In genomic region chr4:40176602-40177001, GRCh38 we compare ENCODE assay signal across 20 cellular contexts. TPM values are rescaled to one million over a fixed set of nuclear protein-coding genes. Genes with fewer than 3 reads are reported as not detected.
DNase-seq lines count a peak whose midpoint lies in the region; ATAC-seq and TF ChIP-seq lines count a peak whose summit lies in the region.
"Had no signal": no experiment of that assay in that cellular context is flagged by ENCODE, and none has a peak within 500 bp of the region (broad histone marks: within the 10 kb centered on the region; RNA-seq: fewer than 3 reads in every experiment).

No MANE protein-coding gene starts in this region.

- H3K9me3 ChIP-seq in trophoblast cell (ENCODE audit: insufficient read depth, low read depth, low read length) (no peaks in the 10 kb centered on the region), HAP-1 (no peaks in the 10 kb centered on the region)

- CTCF ChIA-PET in WTC11 (lab: Charles Lee) = interaction anchor here (1.0 kb wide), 1 partner anchor 12 kb away, joined by 3 read pairs; no protein-coding TSS in a partner anchor

- no peak overlapping the region for H3K4ac ChIP-seq in trophoblast cell (ENCODE audit: low read depth, low read length)

- DNase-seq in H7 (peak; percentile 52), WTC11 (ENCODE audit: low spot score) (peak; percentile 54), glutamatergic neuron (no peak), trophoblast cell (no peak), HAP-1 (ENCODE audit: low spot score in 2 of 2) (no peak)
- DNase-seq: Calu3, hippocampal formation, left ventricle myocardium superior, NCI-H1930, NCI-H524 treated with DMSO at 0.1 percent for 48 hours, PC-9 had no signal

- H2BK5ac ChIP-seq in trophoblast cell (ENCODE audit: low read depth, low read length, poor library complexity) = no peak overlapping the region

- no peak overlapping the region for H2AK5ac ChIP-seq in trophoblast cell (ENCODE audit: low read length)

- H2BK120ac ChIP-seq in trophoblast cell (ENCODE audit: insufficient read depth, low read length, poor library complexity) = no peak overlapping the region

- H3K36me3 ChIP-seq in H7 (replicated peaks; ENCODE audit: control insufficient read depth, insufficient read depth, low read length) (no peaks in the 10 kb centered on the region), trophoblast cell (ENCODE audit: control insufficient read depth in 1 of 2, insufficient read depth in 2 of 2, low read length in 2 of 2) (no peaks in the 10 kb centered on the region), HAP-1 (replicated peaks) (no peaks in the 10 kb centered on the region)

- no peak overlapping the region for H3K18ac ChIP-seq in trophoblast cell (ENCODE audit: low read length)

- POLR2A ChIA-PET in WTC11 (lab: Charles Lee) = no interaction called here

- no peak overlapping the region for H3K14ac ChIP-seq in trophoblast cell (ENCODE audit: low read length)

- H3K9ac ChIP-seq in trophoblast cell (ENCODE audit: low read length) = no peak overlapping the region

- no peak for TF ChIP-seq CTCF in WTC11 (IDR thresholded peaks at IDR 0.05)
- TF ChIP-seq CTCF in glutamatergic neuron (IDR thresholded peaks at IDR 0.05; ENCODE audit: partially characterized antibody, unreplicated experiment) = no peak

- in situ Hi-C loops in HAP-1 (cut with MboI; ENCODE audit: low sequenced_read_pairs) = no loop called here

- no CpG with 5 or more reads among the region's 10 CpGs for WGBS in trophoblast cell (ENCODE audit: extremely low coverage, insufficient coverage, insufficient read length)

- H3K27ac ChIP-seq in trophoblast cell (ENCODE audit: low read depth, low read length) = no peak overlapping the region
- H3K27ac ChIP-seq: coronary artery, PC-9 had no signal

- H3K27ac Mint-ChIP-seq in WTC11 (peak overlapping the region; percentile 81), glutamatergic neuron (ENCODE audit: unreplicated experiment) (peak overlapping the region; percentile 11)
- H3K27ac Mint-ChIP-seq: B cell; natural killer cell treated with Interleukin-12 subunit alpha and Interleukin-12 subunit beta and Interleukin-15 and Interleukin-18, amount 100 ng/mL, for 72 hours had no signal

- H3K4me2 ChIP-seq in trophoblast cell (ENCODE audit: low read length) = no peak overlapping the region
- H3K4me2 ChIP-seq: PC-9 had no signal

- H3K4me1 ChIP-seq in trophoblast cell (ENCODE audit: control insufficient read depth in 1 of 2, insufficient read depth in 2 of 2, low read length in 2 of 2) (no peaks in the 10 kb centered on the region), HAP-1 (no peaks in the 10 kb centered on the region)

- H4K91ac ChIP-seq in trophoblast cell (ENCODE audit: low read depth, low read length) = no peak overlapping the region

- H3K4me3 ChIP-seq in H7 (ENCODE audit: insufficient read depth, low read depth, low read length) = no peak overlapping the region
- H3K4me3 ChIP-seq in trophoblast cell (ENCODE audit: low read depth, low read length) = no peak overlapping the region
- no peak overlapping the region for H3K4me3 ChIP-seq in HAP-1
- H3K4me3 ChIP-seq: coronary artery, PC-9 had no signal

- no peaks in the 10 kb centered on the region for H3K79me2 ChIP-seq in trophoblast cell (ENCODE audit: control insufficient read depth, insufficient read depth, low read length, poor library complexity)

- H3K79me1 ChIP-seq in trophoblast cell (ENCODE audit: low read length) = no peaks in the 10 kb centered on the region

- ATAC-seq in WTC11 (peak; percentile 94), HG02623 (IDR thresholded peaks at IDR 0.05; ENCODE audit: unreplicated experiment) (no peak), GM18502 (IDR thresholded peaks at IDR 0.05; ENCODE audit: poor library complexity, unreplicated experiment) (no peak), HG03460 (IDR thresholded peaks at IDR 0.05; ENCODE audit: unreplicated experiment) (no peak)
- ATAC-seq: esophagus mucosa; left ventricle myocardium superior; natural killer cell treated with Interleukin-12 subunit alpha and Interleukin-12 subunit beta and Interleukin-15 and Interleukin-18, amount 100 ng/mL, for 72 hours had no signal

- no peak overlapping the region for H4K8ac ChIP-seq in trophoblast cell (ENCODE audit: low read depth, low read length)

- peak overlapping the region; percentile 72 for H4K12ac ChIP-seq in trophoblast cell (ENCODE audit: low read depth, low read length)

- peak overlapping the region; percentile 58 for H2AFZ ChIP-seq in trophoblast cell (ENCODE audit: insufficient read depth, low read length, poor library complexity)
- H2AFZ ChIP-seq: PC-9 had no signal

- H3K4me3 Mint-ChIP-seq in WTC11 (no peak overlapping the region; the same call in 1 of the 2 replicates), glutamatergic neuron (ENCODE audit: unreplicated experiment) (no peak overlapping the region)
- H3K4me3 Mint-ChIP-seq: B cell; natural killer cell treated with Interleukin-12 subunit alpha and Interleukin-12 subunit beta and Interleukin-15 and Interleukin-18, amount 100 ng/mL, for 72 hours had no signal

- H3K36me3 Mint-ChIP-seq in WTC11 = no peaks in the 10 kb centered on the region
- no peaks in the 10 kb centered on the region for H3K36me3 Mint-ChIP-seq in glutamatergic neuron (ENCODE audit: unreplicated experiment)
- H3K36me3 Mint-ChIP-seq: natural killer cell treated with Interleukin-12 subunit alpha and Interleukin-12 subunit beta and Interleukin-15 and Interleukin-18, amount 100 ng/mL, for 72 hours had no signal

- no peaks in the 10 kb centered on the region for H3K27me3 ChIP-seq in H7 (ENCODE audit: control insufficient read depth, insufficient read depth, low read length)
- no peaks in the 10 kb centered on the region for H3K27me3 ChIP-seq in trophoblast cell (ENCODE audit: insufficient read depth, low read length)
- H3K27me3 ChIP-seq in HAP-1 (ENCODE audit: low read depth) = no peaks in the 10 kb centered on the region

- H3K9me3 Mint-ChIP-seq in WTC11 (peaks cover 4% of the 10 kb centered on the region; the same call in 1 of the 2 replicates), glutamatergic neuron (ENCODE audit: unreplicated experiment) (no peaks in the 10 kb centered on the region)
- H3K9me3 Mint-ChIP-seq: natural killer cell treated with Interleukin-12 subunit alpha and Interleukin-12 subunit beta and Interleukin-15 and Interleukin-18, amount 100 ng/mL, for 72 hours had no signal

- H3K4me1 Mint-ChIP-seq in WTC11 (peaks cover 26% of the 10 kb centered on the region), glutamatergic neuron (ENCODE audit: low read depth, unreplicated experiment) (peaks cover 4% of the 10 kb centered on the region)

- H3K27me3 Mint-ChIP-seq in WTC11 (ENCODE audit: low read depth) = no peaks in the 10 kb centered on the region
- peaks cover 2% of the 10 kb centered on the region for H3K27me3 Mint-ChIP-seq in glutamatergic neuron (ENCODE audit: unreplicated experiment)
- H3K27me3 Mint-ChIP-seq: B cell; natural killer cell treated with Interleukin-12 subunit alpha and Interleukin-12 subunit beta and Interleukin-15 and Interleukin-18, amount 100 ng/mL, for 72 hours had no signal

- H2BK12ac ChIP-seq in trophoblast cell (ENCODE audit: low read length) = peak overlapping the region; percentile 66

- H3K23ac ChIP-seq in trophoblast cell (ENCODE audit: low read length) = no peak overlapping the region

TF ChIP-seq in WTC11, 78 proteins besides CTCF, POLR2A, EP300 and RAD21 (continues in another document):
- TF ChIP-seq GTF2I (CRISPR knock-in tag; conservative IDR thresholded peaks at IDR 0.05) (no peak), E2F5 (CRISPR knock-in tag; IDR thresholded peaks at IDR 0.05) (no peak), E2F4 (CRISPR knock-in tag; IDR thresholded peaks at IDR 0.05; ENCODE audit: borderline replicate concordance, low read depth) (no peak), CREM (CRISPR knock-in tag; IDR thresholded peaks at IDR 0.05) (no peak), ZMAT4 (CRISPR knock-in tag; IDR thresholded peaks at IDR 0.05) (no peak)

RNA-seq across cellular contexts. Expression of gene RHOH, which starts 20.2 kb away (rescaled TPM):
- total RNA-seq in H7 (2014; rRNA removed; shearing (Covaris generic)) = 1.4 and 2.1 TPM in 2 replicates
- 3.9 to 8.7 TPM (median 7.4 TPM) in 3 replicates for total RNA-seq in WTC11 (2021)
- not detected for total RNA-seq in glutamatergic neuron (ENCODE audit: unreplicated experiment)
- polyA plus RNA-seq in trophoblast cell (2013) = 0.15 and 0.22 TPM in 2 replicates
- total RNA-seq: Calu3, M059J, PC-9, renal cortical epithelial cell had no signal

Comparison
In these comparisons a context has a peak if more than half of its experiments do, and no peak if none do; other contexts are left out.
1. DNase-seq: peak in H7 (single experiment) and WTC11 (single experiment); none in glutamatergic neuron (single experiment), trophoblast cell (0 of 2) and HAP-1 (0 of 2).